ENCODE assay signal across 19 cellular contexts in genomic region chr18:63928331-63928730, GRCh38. TPM values are rescaled to one million over a fixed set of nuclear protein-coding genes. Genes with fewer than 3 reads are reported as not detected.
DNase-seq lines count a peak whose midpoint lies in the region; ATAC-seq and TF ChIP-seq lines count a peak whose summit lies in the region.
"Had no signal": no experiment of that assay in that cellular context is flagged by ENCODE, and none has a peak within 500 bp of the region (broad histone marks: within the 10 kb centered on the region; RNA-seq: fewer than 3 reads in every experiment).

No MANE protein-coding gene starts in this region.

- TF ChIP-seq CTCF in gastrocnemius medialis (IDR thresholded peaks at IDR 0.05 in 4 of 5, conservative IDR thresholded peaks at IDR 0.05 in 1 of 5) = no peak

- no peak overlapping the region for H3K27ac ChIP-seq in gastrocnemius medialis
- H3K27ac ChIP-seq: BLaER1, SJCRH30 had no signal

- H3K36me3 ChIP-seq in gastrocnemius medialis = no peaks in the 10 kb centered on the region
- H3K36me3 ChIP-seq: BLaER1, MG63, SJCRH30 had no signal

- H3K4me3 ChIP-seq in gastrocnemius medialis = no peak overlapping the region
- H3K4me3 ChIP-seq: BLaER1, MG63, SJCRH30 had no signal

- DNase-seq in Kasumi-1 (lab: John Stamatoyannopoulos, UW) (peak; percentile 3 to 5), NOMO-1 (lab: John Stamatoyannopoulos, UW; ENCODE audit: unreplicated experiment in 2 of 2) (peak; percentile 69 to 94), SKM-1 (lab: John Stamatoyannopoulos, UW; ENCODE audit: unreplicated experiment) (peak; percentile 40), gastrocnemius medialis (no peak)
- no peak for DNase-seq in NK-92 treated with Interleukin-12 subunit alpha and Interleukin-12 subunit beta, amount 100 ng/mL, for 24 hours (lab: John Stamatoyannopoulos, UW)
- DNase-seq in stimulated activated naive B cell treated with anti-CD40 and anti-IgM and Interleukin-4, amounts not matched to agents 10 μg/mL and 1 μg/mL and 100 μg/mL, for 72 hours = no peak
- DNase-seq in activated CD4-positive, alpha-beta T cell treated with anti-CD3 and anti-CD28 coated beads, Interleukin-2, amount 50 U/mL, for 1 hour = no peak
- DNase-seq: Calu3; CD8-positive, alpha-beta memory T cell; H7; Karpas-422; MG63; NCI-H1105 treated with DMSO at 0.1 percent for 48 hours; NCI-H2029 treated with DMSO at 0.1 percent for 48 hours; NCI-H345; NCI-H526; SJCRH30 had no signal

- intact Hi-C loops in gastrocnemius medialis (cut with DNase I; ENCODE audit: low total_unique reads) = no loop called here

- H3K36me3 Mint-ChIP-seq in stimulated activated naive B cell treated with anti-CD40 and anti-IgM and Interleukin-4, amounts not matched to agents 10 μg/mL and 1 μg/mL and 100 μg/mL, for 72 hours = no peaks in the 10 kb centered on the region
- H3K36me3 Mint-ChIP-seq: CD8-positive, alpha-beta memory T cell had no signal

- peaks cover 3 to 6% of the 10 kb centered on the region in 2 donors for H3K4me1 Mint-ChIP-seq in stimulated activated naive B cell treated with anti-CD40 and anti-IgM and Interleukin-4, amounts not matched to agents 10 μg/mL and 1 μg/mL and 100 μg/mL, for 72 hours
- H3K4me1 Mint-ChIP-seq: CD8-positive, alpha-beta memory T cell had no signal

- no peak overlapping the region for H3K4me3 Mint-ChIP-seq in stimulated activated naive B cell treated with anti-CD40 and anti-IgM and Interleukin-4, amounts not matched to agents 10 μg/mL and 1 μg/mL and 100 μg/mL, for 72 hours
- H3K4me3 Mint-ChIP-seq: CD8-positive, alpha-beta memory T cell had no signal

- H3K27me3 ChIP-seq in gastrocnemius medialis = no peaks in the 10 kb centered on the region
- H3K27me3 ChIP-seq: BLaER1, MG63, SJCRH30 had no signal

- in situ Hi-C loops in gastrocnemius medialis (cut with MboI; ENCODE audit: low sequenced_read_pairs in 4 of 4) = loop anchor here in 1 of 4 donors (25.0 kb wide), 1 partner anchor 91 kb away; no protein-coding TSS in a partner anchor

- H3K27me3 Mint-ChIP-seq in stimulated activated naive B cell treated with anti-CD40 and anti-IgM and Interleukin-4, amounts not matched to agents 10 μg/mL and 1 μg/mL and 100 μg/mL, for 72 hours = peaks cover 7 to 10% of the 10 kb centered on the region in 2 donors

- no peaks in the 10 kb centered on the region for H3K9me3 ChIP-seq in gastrocnemius medialis
- H3K9me3 ChIP-seq: BLaER1, MG63, SJCRH30 had no signal

- H3K4me1 ChIP-seq in gastrocnemius medialis = no peaks in the 10 kb centered on the region

- H3K27ac Mint-ChIP-seq in stimulated activated naive B cell treated with anti-CD40 and anti-IgM and Interleukin-4, amounts not matched to agents 10 μg/mL and 1 μg/mL and 100 μg/mL, for 72 hours = no peak overlapping the region
- H3K27ac Mint-ChIP-seq: CD8-positive, alpha-beta memory T cell had no signal

- ATAC-seq in gastrocnemius medialis = no peak
- ATAC-seq in stimulated activated naive B cell treated with anti-CD40 and anti-IgM and Interleukin-4, amounts not matched to agents 10 μg/mL and 1 μg/mL and 100 μg/mL, for 72 hours (replicated peaks) = no peak
- ATAC-seq: Panc1 had no signal

- TF ChIP-seq POLR2A in gastrocnemius medialis (IDR thresholded peaks at IDR 0.05) = no peak

- no peaks in the 10 kb centered on the region for H3K9me3 Mint-ChIP-seq in stimulated activated naive B cell treated with anti-CD40 and anti-IgM and Interleukin-4, amounts not matched to agents 10 μg/mL and 1 μg/mL and 100 μg/mL, for 72 hours
- H3K9me3 Mint-ChIP-seq: CD8-positive, alpha-beta memory T cell had no signal

RNA-seq across cellular contexts. Expression of gene SERPINB10, which starts 20.6 kb away (rescaled TPM):
- total RNA-seq in gastrocnemius medialis = not detected
- total RNA-seq: Calu3; CD8-positive, alpha-beta memory T cell; H7; SJCRH30 had no signal

RNA-seq across cellular contexts. Expression of gene HMSD, which starts 20.8 kb away (rescaled TPM):
- total RNA-seq in gastrocnemius medialis = not detected
- total RNA-seq: SJCRH30 had no signal

RNA-seq across cellular contexts. Expression of gene SERPINB2, which starts 40.8 kb away (rescaled TPM):
- not detected for total RNA-seq in gastrocnemius medialis
- total RNA-seq: H7, SJCRH30 had no signal

RNA-seq across cellular contexts. Expression of gene SERPINB8, which starts 41.5 kb away (rescaled TPM):
- 1 to 10 TPM in 3 of 4 donors, under 1 TPM in 1; 0.87 to 3.8 (median 1.6) TPM for total RNA-seq in gastrocnemius medialis

Comparison
In these comparisons a context has a peak if more than half of its experiments do, and no peak if none do; other contexts are left out.
1. DNase-seq: peak in Kasumi-1 (2 of 2), NOMO-1 (2 of 2) and SKM-1 (single experiment); none in gastrocnemius medialis (0 of 2), NK-92 treated with Interleukin-12 subunit alpha and Interleukin-12 subunit beta, amount 100 ng/mL, for 24 hours (single experiment), stimulated activated naive B cell treated with anti-CD40 and anti-IgM and Interleukin-4, amounts not matched to agents 10 μg/mL and 1 μg/mL and 100 μg/mL, for 72 hours (single experiment) and activated CD4-positive, alpha-beta T cell treated with anti-CD3 and anti-CD28 coated beads, Interleukin-2, amount 50 U/mL, for 1 hour (single experiment).